Comparison of ENCODE assay signal across 23 cellular contexts in the genomic region with DNA sequence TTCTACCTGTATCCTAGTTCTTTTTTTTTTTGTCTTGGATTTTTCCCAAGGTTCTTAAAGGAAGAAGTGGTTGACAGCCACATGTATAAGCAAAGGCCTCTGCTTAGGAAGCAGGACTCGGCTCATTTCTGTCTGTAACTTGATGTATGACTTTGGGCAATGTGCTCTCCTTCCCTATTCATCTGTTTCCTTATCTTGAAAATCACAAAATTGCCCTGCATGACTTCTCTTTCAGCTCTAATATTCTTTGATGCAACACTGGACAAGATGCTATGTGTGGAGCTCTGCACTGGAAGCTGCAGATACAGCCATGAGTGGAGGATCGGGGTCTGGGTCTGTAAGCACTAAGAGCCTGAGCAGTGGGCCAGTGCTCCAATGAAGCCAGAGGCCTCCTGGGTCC. TPM values are rescaled to one million over a fixed set of nuclear protein-coding genes. Genes with fewer than 3 reads are reported as not detected.
"Had no signal": no experiment of that assay in that cellular context is flagged by ENCODE, and none has a peak within 500 bp of the region (broad histone marks: within the 10 kb centered on the region; RNA-seq: fewer than 3 reads in every experiment).

No MANE protein-coding gene starts in this region.

- H3K9me3 ChIP-seq: adrenal gland had no signal

- H3K27me3 ChIP-seq: adrenal gland, SJCRH30 had no signal

- DNase-seq: activated CD4-positive, alpha-beta T cell treated with anti-CD3 and anti-CD28 coated beads for 36 hours; activated CD8-positive, alpha-beta memory T cell treated with anti-CD3 and anti-CD28 coated beads, Interleukin-2, amount 50 U/mL, for 48 hours; activated CD8-positive, alpha-beta T cell treated with anti-CD3 and anti-CD28 coated beads, Interleukin-2, amount 10 ng/mL, durations not matched to agents 7 days and 5 days; activated naive CD4-positive, alpha-beta T cell treated with anti-CD3 and anti-CD28 coated beads, Interleukin-2, amount 50 U/mL, for 16 hours; activated naive CD8-positive, alpha-beta T cell treated with anti-CD3 and anti-CD28 coated beads, Interleukin-2, amount 10 ng/mL, durations not matched to agents 7 days and 5 days; activated T-cell treated with anti-CD3 and anti-CD28 coated beads, Interleukin-2, amount 50 U/mL, for 1 hour; adrenal gland; anterior cingulate cortex; caudate nucleus; Kasumi-1; KBM-7; NCI-H1105 treated with DMSO at 0.1 percent for 48 hours; NCI-H1436 treated with DMSO at 0.1 percent for 48 hours; NCI-H187; NCI-H2081; NCI-H446; NCI-H524; Right ventricle myocardium superior; RPMI8226; SJCRH30; T-helper 2 cell; T1000; WERI-Rb-1 had no signal

- ATAC-seq: activated CD4-positive, alpha-beta T cell treated with anti-CD3 and anti-CD28 coated beads for 36 hours; activated CD8-positive, alpha-beta T cell treated with anti-CD3 and anti-CD28 coated beads, Interleukin-2, amount 10 ng/mL, durations not matched to agents 7 days and 5 days had no signal

- H3K36me3 ChIP-seq: adrenal gland, SJCRH30, WERI-Rb-1 had no signal

- H3K4me3 ChIP-seq: adrenal gland, SJCRH30 had no signal

- H3K4me1 ChIP-seq: adrenal gland, SJCRH30 had no signal

- H3K27ac ChIP-seq: adrenal gland, SJCRH30, WERI-Rb-1 had no signal

RNA-seq across cellular contexts. Expression of a gene that starts 54.7 kb away (rescaled TPM):
- total RNA-seq: SJCRH30 had no signal
